Comparison of ENCODE assay signal across 1 cellular context in the genomic region with DNA sequence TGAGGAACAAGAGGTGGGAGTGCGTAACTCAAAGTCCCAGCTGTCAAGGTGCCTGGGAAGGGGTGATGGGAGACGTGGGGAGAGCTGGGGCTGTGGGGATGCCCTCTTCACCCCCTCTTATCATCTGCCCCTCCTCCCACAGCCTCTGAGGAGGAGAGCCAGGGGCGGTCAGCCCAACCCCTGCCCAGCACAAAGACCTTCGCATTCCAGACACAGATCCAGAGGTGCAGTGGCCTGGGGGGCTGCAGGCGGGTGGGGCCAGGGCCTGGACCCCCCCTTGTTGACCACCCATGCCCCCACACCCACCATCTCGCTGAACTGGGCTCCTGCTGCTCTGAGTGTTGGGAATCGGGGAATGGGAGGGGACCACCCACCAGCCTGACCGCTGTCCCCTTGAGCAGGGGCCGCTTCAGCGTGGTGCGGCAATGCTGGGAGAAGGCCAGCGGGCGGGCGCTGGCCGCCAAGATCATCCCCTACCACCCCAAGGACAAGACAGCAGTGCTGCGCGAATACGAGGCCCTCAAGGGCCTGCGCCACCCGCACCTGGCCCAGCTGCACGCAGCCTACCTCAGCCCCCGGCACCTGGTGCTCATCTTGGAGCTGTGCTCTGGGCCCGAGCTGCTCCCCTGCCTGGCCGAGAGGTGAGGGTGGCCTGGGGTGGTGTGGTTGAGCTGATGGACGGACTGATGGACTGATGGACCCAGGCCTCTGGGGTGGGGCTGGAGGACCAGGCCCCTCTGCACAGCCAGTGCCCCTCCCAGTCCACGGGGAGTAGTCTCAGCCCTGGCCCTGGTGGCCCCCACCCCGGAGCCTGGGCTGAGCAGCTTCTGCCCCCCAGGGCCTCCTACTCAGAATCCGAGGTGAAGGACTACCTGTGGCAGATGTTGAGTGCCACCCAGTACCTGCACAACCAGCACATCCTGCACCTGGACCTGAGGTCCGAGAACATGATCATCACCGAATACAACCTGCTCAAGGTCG.
TF ChIP-seq lines count a peak whose summit lies in the region.

No MANE protein-coding gene starts in this region.

TF ChIP-seq in WTC11, 78 proteins besides CTCF, POLR2A, EP300 and RAD21 (continued from another document):
- TF ChIP-seq, protein P1, sequence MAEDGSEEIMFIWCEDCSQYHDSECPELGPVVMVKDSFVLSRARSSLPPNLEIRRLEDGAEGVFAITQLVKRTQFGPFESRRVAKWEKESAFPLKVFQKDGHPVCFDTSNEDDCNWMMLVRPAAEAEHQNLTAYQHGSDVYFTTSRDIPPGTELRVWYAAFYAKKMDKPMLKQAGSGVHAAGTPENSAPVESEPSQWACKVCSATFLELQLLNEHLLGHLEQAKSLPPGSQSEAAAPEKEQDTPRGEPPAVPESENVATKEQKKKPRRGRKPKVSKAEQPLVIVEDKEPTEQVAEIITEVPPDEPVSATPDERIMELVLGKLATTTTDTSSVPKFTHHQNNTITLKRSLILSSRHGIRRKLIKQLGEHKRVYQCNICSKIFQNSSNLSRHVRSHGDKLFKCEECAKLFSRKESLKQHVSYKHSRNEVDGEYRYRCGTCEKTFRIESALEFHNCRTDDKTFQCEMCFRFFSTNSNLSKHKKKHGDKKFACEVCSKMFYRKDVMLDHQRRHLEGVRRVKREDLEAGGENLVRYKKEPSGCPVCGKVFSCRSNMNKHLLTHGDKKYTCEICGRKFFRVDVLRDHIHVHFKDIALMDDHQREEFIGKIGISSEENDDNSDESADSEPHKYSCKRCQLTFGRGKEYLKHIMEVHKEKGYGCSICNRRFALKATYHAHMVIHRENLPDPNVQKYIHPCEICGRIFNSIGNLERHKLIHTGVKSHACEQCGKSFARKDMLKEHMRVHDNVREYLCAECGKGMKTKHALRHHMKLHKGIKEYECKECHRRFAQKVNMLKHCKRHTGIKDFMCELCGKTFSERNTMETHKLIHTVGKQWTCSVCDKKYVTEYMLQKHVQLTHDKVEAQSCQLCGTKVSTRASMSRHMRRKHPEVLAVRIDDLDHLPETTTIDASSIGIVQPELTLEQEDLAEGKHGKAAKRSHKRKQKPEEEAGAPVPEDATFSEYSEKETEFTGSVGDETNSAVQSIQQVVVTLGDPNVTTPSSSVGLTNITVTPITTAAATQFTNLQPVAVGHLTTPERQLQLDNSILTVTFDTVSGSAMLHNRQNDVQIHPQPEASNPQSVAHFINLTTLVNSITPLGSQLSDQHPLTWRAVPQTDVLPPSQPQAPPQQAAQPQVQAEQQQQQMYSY (CRISPR knock-in tag; IDR thresholded peaks at IDR 0.05), result no peak
- no peak for TF ChIP-seq SMAD3 (CRISPR knock-in tag; IDR thresholded peaks at IDR 0.05; ENCODE audit: borderline replicate concordance)
- TF ChIP-seq ATF2 (CRISPR knock-in tag; IDR thresholded peaks at IDR 0.05; ENCODE audit: borderline replicate concordance, low read depth), result no peak
- TF ChIP-seq CREM (CRISPR knock-in tag; IDR thresholded peaks at IDR 0.05), result no peak
- TF ChIP-seq FOXP1 (CRISPR knock-in tag; IDR thresholded peaks at IDR 0.05; ENCODE audit: borderline replicate concordance), result no peak
- no peak for TF ChIP-seq ZNF263 (CRISPR knock-in tag; IDR thresholded peaks at IDR 0.05; ENCODE audit: low read depth)
- no peak for TF ChIP-seq ZNF423 (CRISPR knock-in tag; IDR thresholded peaks at IDR 0.05)
